10 cellular contexts compared by ENCODE assay signal in genomic region chr22:39898997-39899396, GRCh38. TPM values are rescaled to one million over a fixed set of nuclear protein-coding genes. Genes with fewer than 3 reads are reported as not detected.
DNase-seq lines count a peak whose midpoint lies in the region; ATAC-seq and TF ChIP-seq lines count a peak whose summit lies in the region.
"Had no signal": no experiment of that assay in that cellular context is flagged by ENCODE, and none has a peak within 500 bp of the region (broad histone marks: within the 10 kb centered on the region; RNA-seq: fewer than 3 reads in every experiment).

No MANE protein-coding gene starts in this region.

- H3K79me2 ChIP-seq in Karpas-422 (ENCODE audit: low read length): no peaks in the 10 kb centered on the region

- H3K9me3 ChIP-seq in Karpas-422 (ENCODE audit: low read length): no peaks in the 10 kb centered on the region
- no peaks in the 10 kb centered on the region for H3K9me3 ChIP-seq in effector memory CD4-positive, alpha-beta T cell (ENCODE audit: control insufficient read depth, low read length)

- H2AFZ ChIP-seq in Karpas-422 (ENCODE audit: low read length): no peak overlapping the region

- no peaks in the 10 kb centered on the region for H3K36me3 ChIP-seq in Karpas-422 (ENCODE audit: insufficient read depth, low read length)
- no peaks in the 10 kb centered on the region for H3K36me3 ChIP-seq in effector memory CD4-positive, alpha-beta T cell (ENCODE audit: control insufficient read depth, insufficient read depth, low read length)

- TF ChIP-seq CTCF in GM12864 (IDR thresholded peaks at IDR 0.05; ENCODE audit: low read depth, low read length, missing control alignments): no peak

- ATAC-seq in GM21360 (IDR thresholded peaks at IDR 0.05; ENCODE audit: unreplicated experiment): peak; percentile 62
- peak; percentile 40 to 88 for ATAC-seq in left cardiac atrium

- no peaks in the 10 kb centered on the region for H3K9me2 ChIP-seq in Karpas-422 (replicated peaks; ENCODE audit: insufficient read depth, low read length)

- 0 out of 2 replicates have a peak overlapping the region, but pooled peaks have one; percentile 28 for H3K27ac ChIP-seq in Karpas-422 (ENCODE audit: low read length)
- H3K27ac ChIP-seq in effector memory CD4-positive, alpha-beta T cell (ENCODE audit: insufficient read depth, low read length, poor library complexity, severe bottlenecking): no peak overlapping the region

- peak overlapping the region; percentile 28; the same call in 1 of the 2 replicates for H3K9ac ChIP-seq in Karpas-422 (ENCODE audit: low read length)

- H3K4me1 ChIP-seq in Karpas-422 (ENCODE audit: low read length): peaks cover 32% of the 10 kb centered on the region
- peaks cover 10% of the 10 kb centered on the region for H3K4me1 ChIP-seq in effector memory CD4-positive, alpha-beta T cell (ENCODE audit: control insufficient read depth, insufficient read depth, low read length, poor library complexity, severe bottlenecking)

- intact Hi-C loops in left cardiac atrium (cut with DNase I): no loop called here

- H4K20me1 ChIP-seq in Karpas-422 (ENCODE audit: insufficient read depth, low read depth, low read length): no peaks in the 10 kb centered on the region

- peak; percentile 79 for DNase-seq in GM12864 (ENCODE audit: low read depth)
- peak; percentile 95 for DNase-seq in Karpas-422
- no peak for DNase-seq in left cardiac atrium
- no peak for DNase-seq in T-helper 9 cell
- no peak for DNase-seq in UCSD-AML1 (lab: John Stamatoyannopoulos, UW; ENCODE audit: unreplicated experiment)
- DNase-seq in effector memory CD4-positive, alpha-beta T cell: no peak
- DNase-seq in D341Med (ENCODE audit: low spot score): no peak
- DNase-seq: NCI-H1930 had no signal

- H3K4me3 ChIP-seq in GM12864 (ENCODE audit: low read depth, low read length) (no peak overlapping the region; the same call in 1 of the 2 replicates), Karpas-422 (ENCODE audit: low read length) (peak overlapping the region; percentile 35; the same call in 1 of the 2 replicates)
- no peak overlapping the region for H3K4me3 ChIP-seq in effector memory CD4-positive, alpha-beta T cell (ENCODE audit: insufficient read depth, low read depth, low read length, poor library complexity, severe bottlenecking)

- peak overlapping the region; percentile 68 for H3K4me2 ChIP-seq in Karpas-422 (ENCODE audit: low read depth, low read length, poor library complexity, severe bottlenecking)

- no peaks in the 10 kb centered on the region for H3K27me3 ChIP-seq in Karpas-422 (ENCODE audit: low read length)
- no peaks in the 10 kb centered on the region for H3K27me3 ChIP-seq in effector memory CD4-positive, alpha-beta T cell (replicated peaks; ENCODE audit: control insufficient read depth, insufficient read depth, low read length, poor library complexity, severe bottlenecking)

RNA-seq across cellular contexts. Expression of gene GRAP2, which starts 1.9 kb away (rescaled TPM):
- total RNA-seq in Karpas-422 (2014; rRNA removed; shearing (Covaris generic); ENCODE audit: low replicate concordance): not detected in 2 replicates
- total RNA-seq in left cardiac atrium: 1 to 10 TPM; 2.1 to 3.8 TPM
- total RNA-seq: lung microvascular endothelial cell had no signal

RNA-seq across cellular contexts. Expression of gene ENTHD1, which starts 5.4 kb away (rescaled TPM):
- not detected in 2 replicates for total RNA-seq in Karpas-422 (2014; rRNA removed; shearing (Covaris generic); ENCODE audit: low replicate concordance)
- total RNA-seq in left cardiac atrium: not detected
- total RNA-seq: lung microvascular endothelial cell had no signal

Comparison
In these comparisons a context has a peak if more than half of its experiments do, and no peak if none do; other contexts are left out.
1. DNase-seq: peak in GM12864 (single experiment) and Karpas-422 (single experiment); none in left cardiac atrium (single experiment), T-helper 9 cell (single experiment), UCSD-AML1 (single experiment), effector memory CD4-positive, alpha-beta T cell (0 of 3) and D341Med (single experiment).